Comparison of ENCODE assay signal across 1 cellular context in genomic region chr12:123633379-123634141, GRCh38.
TF ChIP-seq lines count a peak whose summit lies in the region.

EIF2B1 (minus strand) TSS chr12:123633686; CDS start chr12:123633557, 129 bp downstream.
GTF2H3 (plus strand) TSS chr12:123633829; CDS start chr12:123633860, 31 bp downstream.

TF ChIP-seq in K562, 482 proteins besides CTCF, POLR2A, EP300 and RAD21 (continued from another document and continues in another):
- peak in 1 of 2 experiments; percentile 69; a peak in 2 of 4 replicates for TF ChIP-seq RCOR1 (IDR thresholded peaks at IDR 0.05; ENCODE audit: borderline replicate concordance in 1 of 2, low read depth in 2 of 2, low read length in 2 of 2)
- TF ChIP-seq SMARCA4 (IDR thresholded peaks at IDR 0.05) = no peak
- no peak for TF ChIP-seq ZNF23 (CRISPR knock-in tag; IDR thresholded peaks at IDR 0.05)
- TF ChIP-seq BRD4 (IDR thresholded peaks at IDR 0.05) = peak; percentile 63; the same call in 1 of the 2 replicates
- no peak for TF ChIP-seq ZNF239 (CRISPR knock-in tag; IDR thresholded peaks at IDR 0.05)
- TF ChIP-seq CHD7 (IDR thresholded peaks at IDR 0.05; ENCODE audit: low read depth, low read length) = no peak
- TF ChIP-seq FOS (IDR thresholded peaks at IDR 0.05; ENCODE audit: extremely low read depth, insufficient read length) = no peak
- peak; percentile 97 for TF ChIP-seq KDM5B (IDR thresholded peaks at IDR 0.05; ENCODE audit: insufficient replicate concordance, low read depth, low read length)
- peak in 1 of 2 experiments; percentile 48; a peak in 1 of 3 replicates for TF ChIP-seq CBX3 (IDR thresholded peaks at IDR 0.05; ENCODE audit: borderline replicate concordance in 1 of 2, low read length in 2 of 2)
- TF ChIP-seq FOXM1 (IDR thresholded peaks at IDR 0.05; ENCODE audit: low read depth) = no peak
- 0 out of 2 replicates have a peak, but pooled peaks have one; percentile 48 for TF ChIP-seq FOXM1 (CRISPR knock-in tag; IDR thresholded peaks at IDR 0.05; ENCODE audit: low read depth)
- no peak for TF ChIP-seq POLR3A (IDR thresholded peaks at IDR 0.05; ENCODE audit: borderline replicate concordance, extremely low read depth, insufficient read depth, insufficient read length)
- TF ChIP-seq HINFP (tag; conservative IDR thresholded peaks at IDR 0.05; ENCODE audit: low read depth) = peak; percentile 82
- no peak for TF ChIP-seq CEBPZ (IDR thresholded peaks at IDR 0.05; ENCODE audit: borderline replicate concordance, low read depth, low read length)
- peak; percentile 83; the same call in 1 of the 2 replicates for TF ChIP-seq NR2C2 (CRISPR knock-in tag; IDR thresholded peaks at IDR 0.05)
- TF ChIP-seq NR2C2 (tag; IDR thresholded peaks at IDR 0.05) = peak; percentile 84
- no peak for TF ChIP-seq ZNF512 (tag; IDR thresholded peaks at IDR 0.05)
- TF ChIP-seq ATF3 (IDR thresholded peaks at IDR 0.05) = no peak
- TF ChIP-seq ATF3 (CRISPR knock-in tag; conservative IDR thresholded peaks at IDR 0.05) = no peak; the same call in 1 of the 2 replicates
- TF ChIP-seq MAZ (CRISPR knock-in tag; conservative IDR thresholded peaks at IDR 0.05 in 1 of 2, IDR thresholded peaks at IDR 0.05 in 1 of 2) = peak; percentile 88 to 90
- no peak for TF ChIP-seq ZNF354B (CRISPR knock-in tag; IDR thresholded peaks at IDR 0.05)
- TF ChIP-seq KDM1A (IDR thresholded peaks at IDR 0.05) = no peak
- no peak for TF ChIP-seq TEAD2 (tag; IDR thresholded peaks at IDR 0.05)
- no peak for TF ChIP-seq ARNT (IDR thresholded peaks at IDR 0.05)
- TF ChIP-seq SNRNP70 (optimal IDR thresholded peaks at IDR 0.05; ENCODE audit: low read depth, low read length) = no peak
- no peak for TF ChIP-seq GTF2A2 (tag; IDR thresholded peaks at IDR 0.05)
- TF ChIP-seq RBM15 (IDR thresholded peaks at IDR 0.05; ENCODE audit: insufficient read depth, low read length) = no peak
- TF ChIP-seq HMG20A (CRISPR knock-in tag; conservative IDR thresholded peaks at IDR 0.05) = no peak
- no peak for TF ChIP-seq FOXJ3 (CRISPR knock-in tag; IDR thresholded peaks at IDR 0.05)
- no peak for TF ChIP-seq OTX1 (CRISPR knock-in tag; IDR thresholded peaks at IDR 0.05)
- no peak for TF ChIP-seq HES1 (IDR thresholded peaks at IDR 0.05; ENCODE audit: low read depth)
- peak; percentile 99 for TF ChIP-seq E2F8 (IDR thresholded peaks at IDR 0.05; ENCODE audit: low read depth, partially characterized antibody)
- TF ChIP-seq MNT (conservative IDR thresholded peaks at IDR 0.05) = peak; percentile 98 to 99
